ENCODE assay signal across 8 cellular contexts in genomic region chr1:178037510-178038253, GRCh38. TPM values are rescaled to one million over a fixed set of nuclear protein-coding genes. Genes with fewer than 3 reads are reported as not detected.
DNase-seq lines count a peak whose midpoint lies in the region; ATAC-seq, FAIRE-seq and TF ChIP-seq lines count a peak whose summit lies in the region.

No MANE protein-coding gene starts in this region.

- H3K9me3 Mint-ChIP-seq in activated T-cell treated with anti-CD3 and anti-CD28 coated beads, Interleukin-2, amount 50 U/mL, for 72 hours: peaks cover 4 to 8% of the 10 kb centered on the region in 2 donors

- TF ChIP-seq CTCF in RWPE2 (IDR thresholded peaks at IDR 0.05; ENCODE audit: poor library complexity, severe bottlenecking) (peak; percentile 45), fibroblast of the aortic adventitia (IDR thresholded peaks at IDR 0.05; ENCODE audit: insufficient read depth, low read length) (peak; percentile 61)

- H3K36me3 Mint-ChIP-seq in activated T-cell treated with anti-CD3 and anti-CD28 coated beads, Interleukin-2, amount 50 U/mL, for 72 hours (ENCODE audit: insufficient read depth in 2 of 2): peaks cover 0 to 3% of the 10 kb centered on the region in 2 donors

- peak; percentile 22 for DNase-seq in H4 (ENCODE audit: low spot score)
- DNase-seq in RWPE2 (ENCODE audit: low spot score): no peak
- DNase-seq in fibroblast of the aortic adventitia (ENCODE audit: low read depth): peak; percentile 75
- DNase-seq in urothelium cell line (ENCODE audit: low spot score): peak; percentile 52
- no peak for DNase-seq in NCI-H2196 treated with DMSO at 0.1 percent for 48 hours (lab: John Stamatoyannopoulos, UW; ENCODE audit: unreplicated experiment)
- DNase-seq in activated T-cell treated with anti-CD3 and anti-CD28 coated beads, Interleukin-2, amount 50 U/mL, for 72 hours: no peak
- no peak for DNase-seq in OCI-M2 (lab: John Stamatoyannopoulos, UW; ENCODE audit: unreplicated experiment)

- no peaks in the 10 kb centered on the region for H3K4me1 Mint-ChIP-seq in activated T-cell treated with anti-CD3 and anti-CD28 coated beads, Interleukin-2, amount 50 U/mL, for 72 hours (ENCODE audit: low read depth)

- H3K4me3 Mint-ChIP-seq in activated T-cell treated with anti-CD3 and anti-CD28 coated beads, Interleukin-2, amount 50 U/mL, for 72 hours: peak overlapping the region in 1 of 2 donors; percentile 27

- ATAC-seq in RWPE2 (ENCODE audit: low read depth): peak; percentile 94
- no peak for ATAC-seq in activated T-cell treated with anti-CD3 and anti-CD28 coated beads, Interleukin-2, amount 50 U/mL, for 72 hours (replicated peaks in 1 of 2)

- H3K9me3 ChIP-seq in RWPE2 (ENCODE audit: severe bottlenecking): no peaks in the 10 kb centered on the region
- H3K9me3 ChIP-seq in mucosa of rectum (ENCODE audit: control insufficient read depth in 2 of 2, low read length in 2 of 2): no peaks in the 10 kb centered on the region

- H3K27me3 ChIP-seq in RWPE2 (ENCODE audit: insufficient read depth, poor library complexity, severe bottlenecking) (no peaks in the 10 kb centered on the region), mucosa of rectum (ENCODE audit: control insufficient read depth in 2 of 2, insufficient read depth in 2 of 2, low read length in 2 of 2) (no peaks in the 10 kb centered on the region)

- H3K27me3 Mint-ChIP-seq in activated T-cell treated with anti-CD3 and anti-CD28 coated beads, Interleukin-2, amount 50 U/mL, for 72 hours (ENCODE audit: low read depth): no peaks in the 10 kb centered on the region

- H3K36me3 ChIP-seq in RWPE2 (ENCODE audit: low read depth) (no peaks in the 10 kb centered on the region), mucosa of rectum (ENCODE audit: control insufficient read depth in 2 of 2, insufficient read depth in 2 of 2, low read length in 2 of 2) (peaks cover 0 to 2% of the 10 kb centered on the region in 2 donors)

- H3K4me3 ChIP-seq in RWPE2 (ENCODE audit: severe bottlenecking) (peak overlapping the region; percentile 14), fibroblast of the aortic adventitia (ENCODE audit: low read depth, low read length) (peak overlapping the region; percentile 68), mucosa of rectum (ENCODE audit: low read length in 2 of 2) (peak overlapping the region; percentile 80)

- peak overlapping the region; percentile 75 to 80 for H3K9ac ChIP-seq in mucosa of rectum (ENCODE audit: low read depth in 1 of 2, low read length in 2 of 2)

- no peak overlapping the region for H3K27ac Mint-ChIP-seq in activated T-cell treated with anti-CD3 and anti-CD28 coated beads, Interleukin-2, amount 50 U/mL, for 72 hours

- no peak overlapping the region for H3K27ac ChIP-seq in RWPE2 (ENCODE audit: poor library complexity, severe bottlenecking)
- peak overlapping the region; percentile 66 to 67 for H3K27ac ChIP-seq in mucosa of rectum (ENCODE audit: low read depth in 2 of 2, low read length in 2 of 2)

- H3K4me1 ChIP-seq in RWPE2 (ENCODE audit: insufficient read depth, poor library complexity, severe bottlenecking) (no peaks in the 10 kb centered on the region), mucosa of rectum (ENCODE audit: control insufficient read depth in 2 of 2, insufficient read depth in 2 of 2, low read length in 2 of 2) (peaks cover 3 to 12% of the 10 kb centered on the region in 2 donors)

- FAIRE-seq in urothelium cell line (lab: Jason Lieb, UNC): no peak

RNA-seq across cellular contexts. Expression of gene RASAL2, which starts 56.2 kb away (rescaled TPM):
- 3.6 and 5.3 TPM in 2 replicates for total RNA-seq in H4 (2014; rRNA removed; shearing (Covaris generic))
- total RNA-seq in fibroblast of the aortic adventitia (ENCODE audit: low replicate concordance): 30.5 and 32.6 TPM in 2 replicates
- total RNA-seq in activated T-cell treated with anti-CD3 and anti-CD28 coated beads, Interleukin-2, amount 50 U/mL, for 72 hours: under 1 TPM; 0.02 to 0.05 TPM

Comparison
In these comparisons a context has a peak if more than half of its experiments do, and no peak if none do; other contexts are left out.
1. DNase-seq: peak in H4 (single experiment), fibroblast of the aortic adventitia (single experiment) and urothelium cell line (single experiment); none in RWPE2 (single experiment), NCI-H2196 treated with DMSO at 0.1 percent for 48 hours (single experiment), activated T-cell treated with anti-CD3 and anti-CD28 coated beads, Interleukin-2, amount 50 U/mL, for 72 hours (0 of 2) and OCI-M2 (single experiment).
2. H3K4me3 ChIP-seq: peak in every context shown above with its lines; median percentile 80 in mucosa of rectum; 68 in fibroblast of the aortic adventitia; 14 in RWPE2.